ENCODE assay signal across 8 cellular contexts in the genomic region with DNA sequence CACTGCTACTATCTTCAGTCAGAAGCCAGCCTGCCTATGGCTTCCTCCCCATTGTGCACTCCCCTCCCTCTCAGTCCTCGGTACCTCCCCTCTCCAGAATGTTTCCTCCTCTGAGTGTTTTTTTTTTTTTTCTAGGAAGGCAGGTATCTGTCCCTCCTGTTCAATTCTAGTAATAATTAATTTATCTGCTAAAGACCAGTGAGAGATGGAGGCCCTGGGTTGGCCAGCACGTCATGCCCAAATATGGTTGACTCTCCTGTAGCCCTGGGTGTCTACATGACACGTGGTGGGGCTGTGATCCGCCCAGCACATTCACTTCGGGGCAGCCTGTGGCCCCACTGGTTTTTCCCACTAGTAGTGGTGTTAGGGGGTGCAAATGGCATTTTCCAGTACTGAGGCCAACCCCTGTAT. TPM values are rescaled to one million over a fixed set of nuclear protein-coding genes. Genes with fewer than 3 reads are reported as not detected.
A peak's percentile ranks its signal among the peaks of the same experiment; 100 is the strongest.
DNase-seq lines count a peak whose midpoint lies in the region; TF ChIP-seq lines count a peak whose summit lies in the region.

No MANE protein-coding gene starts in this region.

- H3K27me3 ChIP-seq in neutrophil: no peaks in the 10 kb centered on the region

- peak overlapping the region; percentile 97 for H3K27ac ChIP-seq in neutrophil

- H3K4me3 ChIP-seq in neutrophil (ENCODE audit: low read depth in 1 of 2, low read length in 1 of 2): peak overlapping the region in 1 of 2 experiments; percentile 91

- peaks cover 4% of the 10 kb centered on the region for H3K36me3 ChIP-seq in neutrophil

- peaks cover 0 to 24% (median 4%) of the 10 kb centered on the region in 5 experiments for H3K9me3 Mint-ChIP-seq in brain

- H3K9me3 ChIP-seq in neutrophil: no peaks in the 10 kb centered on the region

- H3K4me3 Mint-ChIP-seq in brain: peak overlapping the region; percentile 59 to 80 (median 65)

- H3K27me3 Mint-ChIP-seq in brain: no peaks in the 10 kb centered on the region

- peak overlapping the region in 2 of 5 experiments; percentile 57 to 77 for H3K27ac Mint-ChIP-seq in brain

- H3K36me3 Mint-ChIP-seq in brain: peaks cover 5% of the 10 kb centered on the region

- TF ChIP-seq CTCF in brain (conservative IDR thresholded peaks at IDR 0.05) (no peak), neutrophil (IDR thresholded peaks at IDR 0.05) (no peak)

- in situ Hi-C loops in Caki2 (cut with HindIII; ENCODE audit: low pct_unique_long_range_greater_than_20kb, low sequenced_read_pairs): no loop called here

- DNase-seq in Caki2 (ENCODE audit: low read depth) (peak; percentile 89), HS-27A (ENCODE audit: low read depth) (peak; percentile 56), hypothalamus (lab: John Stamatoyannopoulos, UW) (no peak), GF-D8 (lab: John Stamatoyannopoulos, UW) (no peak), SW 1271 (lab: John Stamatoyannopoulos, UW) (no peak), NCI-H187 (lab: John Stamatoyannopoulos, UW) (no peak)

- H3K4me1 Mint-ChIP-seq in brain: peaks cover 27% of the 10 kb centered on the region

- peaks cover 50 to 51% of the 10 kb centered on the region in 2 experiments for H3K4me1 ChIP-seq in neutrophil (ENCODE audit: control insufficient read depth in 1 of 2, insufficient read depth in 1 of 2, low read depth in 1 of 2, low read length in 1 of 2)

RNA-seq across cellular contexts. Expression of a gene that starts 1.8 kb away (rescaled TPM):
- total RNA-seq in Caki2 (2014; rRNA removed; shearing (Covaris generic); ENCODE audit: low replicate concordance): 1,120 and 1,164 TPM in 2 replicates
- 334 TPM for polyA plus RNA-seq in brain (ENCODE audit: insufficient read depth, low read depth, low replicate concordance)

RNA-seq across cellular contexts. Expression of a gene that starts 6.5 kb away (rescaled TPM):
- total RNA-seq in Caki2 (2014; rRNA removed; shearing (Covaris generic); ENCODE audit: low replicate concordance): 32.0 and 48.7 TPM in 2 replicates
- 111 TPM for polyA plus RNA-seq in brain (ENCODE audit: insufficient read depth, low read depth, low replicate concordance)

RNA-seq across cellular contexts. Expression of a gene that starts 25.6 kb away (rescaled TPM):
- total RNA-seq in Caki2 (2014; rRNA removed; shearing (Covaris generic); ENCODE audit: low replicate concordance): 2,876 and 3,155 TPM in 2 replicates
- polyA plus RNA-seq in brain (ENCODE audit: insufficient read depth, low read depth, low replicate concordance): 5,372 TPM

RNA-seq across cellular contexts. Expression of a gene that starts 36.4 kb away (rescaled TPM):
- total RNA-seq in Caki2 (2014; rRNA removed; shearing (Covaris generic); ENCODE audit: low replicate concordance): 40.3 and 46.1 TPM in 2 replicates
- 30.0 TPM for polyA plus RNA-seq in brain (ENCODE audit: insufficient read depth, low read depth, low replicate concordance)

RNA-seq across cellular contexts. Expression of a gene that starts 38.7 kb away (rescaled TPM):
- 38.4 and 68.0 TPM in 2 replicates for total RNA-seq in Caki2 (2014; rRNA removed; shearing (Covaris generic); ENCODE audit: low replicate concordance)
- polyA plus RNA-seq in brain (ENCODE audit: insufficient read depth, low read depth, low replicate concordance): 23.3 TPM

Comparison
In these comparisons a context has a peak if more than half of its experiments do, and no peak if none do; other contexts are left out.
1. DNase-seq: peak in Caki2 (single experiment) and HS-27A (single experiment); none in hypothalamus (0 of 51), GF-D8 (single experiment), SW 1271 (0 of 2) and NCI-H187 (0 of 2).